11 cellular contexts compared by ENCODE assay signal in genomic region chr7:2158331-2159175, GRCh38.
DNase-seq lines count a peak whose midpoint lies in the region; ATAC-seq and TF ChIP-seq lines count a peak whose summit lies in the region.
"Had no signal": no experiment of that assay in that cellular context is flagged by ENCODE, and none has a peak within 500 bp of the region (broad histone marks: within the 10 kb centered on the region; RNA-seq: fewer than 3 reads in every experiment).

No MANE protein-coding gene starts in this region.

- H3K27ac ChIP-seq in VCaP: peak overlapping the region; percentile 46
- peak overlapping the region; percentile 58 for H3K27ac ChIP-seq in iPS-20b (ENCODE audit: low read length)
- H3K27ac ChIP-seq in stomach smooth muscle (ENCODE audit: low read length): peak overlapping the region; percentile 88

- no peak overlapping the region for H3K4me3 ChIP-seq in iPS-20b (ENCODE audit: low read length)
- H3K4me3 ChIP-seq in stomach smooth muscle (ENCODE audit: low read length in 2 of 2): no peak overlapping the region
- H3K4me3 ChIP-seq: smooth muscle cell had no signal

- H3K9ac ChIP-seq in iPS-20b (ENCODE audit: low read depth, low read length) (no peak overlapping the region; the same call in 1 of the 2 replicates), stomach smooth muscle (ENCODE audit: low read length in 2 of 2) (peak overlapping the region; percentile 36 to 68)
- H3K9ac ChIP-seq: SK-N-SH had no signal

- DNase-seq in NCI-H146 (lab: John Stamatoyannopoulos, UW): peak; percentile 83
- no peak for DNase-seq in NCI-H774 (lab: John Stamatoyannopoulos, UW)
- no peak for DNase-seq in stimulated activated CD8-positive, alpha-beta memory T cell treated with anti-CD3 and anti-CD28 coated beads, Interleukin-4, amount 100 ng/mL, for 48 hours
- no peak for DNase-seq in SKM-1 (lab: John Stamatoyannopoulos, UW; ENCODE audit: unreplicated experiment)
- DNase-seq: activated CD8-positive, alpha-beta memory T cell treated with anti-CD3 and anti-CD28 coated beads, Interleukin-2, amount 50 U/mL, for 4 hours; SK-N-SH had no signal

- no peak for ATAC-seq in GM21367 (IDR thresholded peaks at IDR 0.05; ENCODE audit: unreplicated experiment)

- TF ChIP-seq CTCF in VCaP (conservative IDR thresholded peaks at IDR 0.05): no peak

- H3K9me3 ChIP-seq in iPS-20b (ENCODE audit: insufficient read depth, low read depth, low read length) (no peaks in the 10 kb centered on the region; the same call in 1 of the 2 replicates), stomach smooth muscle (ENCODE audit: control insufficient read depth in 2 of 2, low read length in 2 of 2) (no peaks in the 10 kb centered on the region)
- H3K9me3 ChIP-seq: SK-N-SH had no signal

- H3K36me3 ChIP-seq in iPS-20b (ENCODE audit: insufficient read depth, low read depth, low read length) (no peaks in the 10 kb centered on the region), stomach smooth muscle (ENCODE audit: control insufficient read depth in 2 of 2, insufficient read depth in 2 of 2, low read length in 2 of 2) (no peaks in the 10 kb centered on the region)

- H3K27me3 ChIP-seq in iPS-20b (ENCODE audit: insufficient read depth, low read length): no peaks in the 10 kb centered on the region
- no peaks in the 10 kb centered on the region for H3K27me3 ChIP-seq in stomach smooth muscle (ENCODE audit: control insufficient read depth in 1 of 2, insufficient read depth in 2 of 2, low read length in 2 of 2)

- H3K4me1 ChIP-seq in iPS-20b (ENCODE audit: insufficient read depth, low read length) (peaks cover 24% of the 10 kb centered on the region; the same call in 1 of the 2 replicates), stomach smooth muscle (ENCODE audit: control insufficient read depth, insufficient read depth, low read length) (peaks cover 37% of the 10 kb centered on the region)
